In the genomic region with DNA sequence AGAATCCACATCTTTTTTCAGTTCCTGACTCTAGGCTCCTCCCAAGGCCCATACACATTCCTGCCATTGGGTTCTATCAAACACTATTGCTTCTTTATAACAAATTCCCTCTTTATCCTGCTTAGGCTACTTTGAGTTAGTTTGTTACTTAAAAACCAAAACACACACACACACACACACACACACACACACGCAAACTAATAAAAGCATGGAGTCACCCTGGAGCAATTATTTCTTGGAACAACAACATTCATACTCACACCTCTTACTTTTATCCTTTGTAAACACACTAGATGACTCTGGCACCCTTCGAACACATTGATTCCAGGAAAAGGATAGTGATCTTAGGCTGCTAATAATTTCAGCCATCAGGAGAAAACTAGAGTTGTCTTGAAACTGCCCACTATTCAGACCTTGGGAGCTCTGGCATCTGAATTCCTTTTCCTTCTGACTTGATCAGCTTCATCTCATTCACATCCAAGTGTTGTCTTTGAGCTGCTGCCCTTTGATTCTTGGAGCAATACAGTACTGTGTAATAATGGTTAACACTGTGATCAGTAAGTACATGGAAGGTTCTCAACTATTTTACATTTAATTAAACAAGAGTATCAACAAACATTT, we compare ENCODE assay signal across 12 cellular contexts. TPM values are rescaled to one million over a fixed set of nuclear protein-coding genes. Genes with fewer than 3 reads are reported as not detected.
DNase-seq lines count a peak whose midpoint lies in the region; ATAC-seq and TF ChIP-seq lines count a peak whose summit lies in the region.
"Had no signal": no experiment of that assay in that cellular context is flagged by ENCODE, and none has a peak within 500 bp of the region (broad histone marks: within the 10 kb centered on the region; RNA-seq: fewer than 3 reads in every experiment).

No MANE protein-coding gene starts in this region.

- no peaks in the 10 kb centered on the region for H3K9me3 ChIP-seq in ovary
- H3K9me3 ChIP-seq: mucosa of descending colon had no signal

- no peak for TF ChIP-seq EP300 in ovary (IDR thresholded peaks at IDR 0.05)

- intact Hi-C loops in ovary (cut with DNase I): no loop called here

- WGBS in ovary, 3 donors: 70 to 82% (median 81%) methylated on average over 2 of the region's 2 CpGs

- TF ChIP-seq CTCF in AG09309 (IDR thresholded peaks at IDR 0.05; ENCODE audit: control insufficient read depth, insufficient read depth, low read depth, low read length, missing control alignments) (peak; percentile 15), nephron (IDR thresholded peaks at IDR 0.05; ENCODE audit: unreplicated experiment in 3 of 3) (no peak), ovary (IDR thresholded peaks at IDR 0.05) (no peak)

- TF ChIP-seq POLR2A in ovary (IDR thresholded peaks at IDR 0.05): no peak

- H3K36me3 Mint-ChIP-seq in nephron (ENCODE audit: low read depth): no peaks in the 10 kb centered on the region

- no peak for ATAC-seq in GM21381 (IDR thresholded peaks at IDR 0.05; ENCODE audit: unreplicated experiment)
- ATAC-seq: mucosa of descending colon had no signal

- H3K27me3 ChIP-seq in ovary: no peaks in the 10 kb centered on the region

- H3K27me3 Mint-ChIP-seq in nephron (ENCODE audit: low read depth): no peaks in the 10 kb centered on the region

- peak overlapping the region; percentile 12 to 74 (median 67) for H3K4me3 Mint-ChIP-seq in nephron
- H3K4me3 Mint-ChIP-seq: dendritic cell treated with granulocyte-macrophage colony-stimulating factor and Interleukin-4, amounts not matched to agents 40 ng/mL and 50 ng/mL, for 4 days had no signal

- H3K27ac ChIP-seq in epithelial cell of prostate (peak overlapping the region; percentile 21), ovary (peak overlapping the region in 1 of 2 donors; percentile 53)
- H3K27ac ChIP-seq: KMS-11 had no signal

- no peaks in the 10 kb centered on the region for H3K9me3 Mint-ChIP-seq in nephron
- H3K9me3 Mint-ChIP-seq: CD4-positive, CD25-positive, alpha-beta regulatory T cell; dendritic cell treated with granulocyte-macrophage colony-stimulating factor and Interleukin-4, amounts not matched to agents 40 ng/mL and 50 ng/mL, for 4 days had no signal

- DNase-seq in AG09309 (ENCODE audit: low read depth) (no peak), NCI-H226 (peak; percentile 2), epithelial cell of prostate (ENCODE audit: low read depth, low spot score) (no peak), NCI-H510A (lab: John Stamatoyannopoulos, UW) (no peak), ovary (no peak), NCI-H1105 (lab: John Stamatoyannopoulos, UW) (no peak)
- DNase-seq: CD4-positive, CD25-positive, alpha-beta regulatory T cell had no signal

- H3K27ac Mint-ChIP-seq in nephron: peak overlapping the region; percentile 96 to 97 (median 96)
- H3K27ac Mint-ChIP-seq: dendritic cell treated with granulocyte-macrophage colony-stimulating factor and Interleukin-4, amounts not matched to agents 40 ng/mL and 50 ng/mL, for 4 days had no signal

- no peak overlapping the region for H3K4me3 ChIP-seq in AG09309 (ENCODE audit: control insufficient read depth, low read depth, low read length)
- no peak overlapping the region for H3K4me3 ChIP-seq in ovary
- H3K4me3 ChIP-seq: mucosa of descending colon had no signal

- H3K4me1 Mint-ChIP-seq in nephron: peaks cover 23% of the 10 kb centered on the region

- H3K4me1 ChIP-seq in ovary (ENCODE audit: insufficient read depth): peaks cover 5% of the 10 kb centered on the region

- no peaks in the 10 kb centered on the region for H3K36me3 ChIP-seq in ovary

RNA-seq across cellular contexts. Expression of gene SEC22B, which starts 2.6 kb away (rescaled TPM):
- total RNA-seq in ovary: 10 to 100 TPM; 20.3 to 32.6 (median 27.4) TPM
- polyA plus RNA-seq in ovary: 10 to 100 TPM; 14.6 to 34.6 TPM
